15 cellular contexts compared by ENCODE assay signal in the genomic region with DNA sequence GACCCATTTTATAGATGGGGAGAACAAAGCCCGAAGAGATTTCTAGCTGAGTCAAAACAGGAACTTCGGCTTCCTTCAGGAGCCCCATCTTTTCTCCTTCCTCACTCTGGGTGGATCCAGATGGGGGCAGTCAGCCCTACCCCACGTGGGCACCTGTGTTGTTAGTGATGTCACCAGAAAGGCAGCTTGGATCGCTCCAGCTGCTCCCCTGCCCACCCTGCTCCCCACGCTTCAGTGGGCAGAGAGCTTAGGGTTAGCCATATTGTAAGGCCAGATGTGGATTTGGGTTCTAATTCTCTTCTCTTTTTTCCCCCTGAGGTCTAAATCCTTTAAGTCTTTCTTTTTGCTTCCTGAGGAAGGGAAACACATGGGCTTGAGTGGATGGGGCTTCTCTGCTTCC.
DNase-seq lines count a peak whose midpoint lies in the region; ATAC-seq and TF ChIP-seq lines count a peak whose summit lies in the region.
"Had no signal": no experiment of that assay in that cellular context is flagged by ENCODE, and none has a peak within 500 bp of the region (broad histone marks: within the 10 kb centered on the region; RNA-seq: fewer than 3 reads in every experiment).

No MANE protein-coding gene starts in this region.

- no peak overlapping the region for H3K9ac ChIP-seq in BLaER1

- TF ChIP-seq CTCF in coronary artery (IDR thresholded peaks at IDR 0.05) = no peak
- TF ChIP-seq CTCF in GM13977 (IDR thresholded peaks at IDR 0.05; ENCODE audit: extremely low read depth, insufficient read depth, missing control alignments) = no peak

- ATAC-seq in HG02759 (IDR thresholded peaks at IDR 0.05; ENCODE audit: unreplicated experiment) = no peak
- ATAC-seq: A549, K562 had no signal

- peak overlapping the region; percentile 72 for H3K4me2 ChIP-seq in BLaER1
- H3K4me2 ChIP-seq: A549 had no signal

- H3K36me3 ChIP-seq in BLaER1 = no peaks in the 10 kb centered on the region

- H4K20me1 ChIP-seq in BLaER1 = no peaks in the 10 kb centered on the region

- in situ Hi-C loops in GM13977 (cut with MboI; ENCODE audit: low pct_unique_long_range_greater_than_20kb, low sequenced_read_pairs, unreplicated experiment) = no loop called here

- peaks cover 68% of the 10 kb centered on the region for H3K4me1 ChIP-seq in BLaER1
- H3K4me1 ChIP-seq: A549, Caco-2 had no signal

- DNase-seq in NCI-H82 (lab: John Stamatoyannopoulos, UW) = peak; percentile 87
- DNase-seq in kidney tubule cell (ENCODE audit: low spot score) = peak; percentile 47
- DNase-seq in coronary artery (ENCODE audit: low spot score) = no peak
- DNase-seq in GM13977 (ENCODE audit: low spot score) = no peak
- DNase-seq: Caco-2; CD8-positive, alpha-beta memory T cell; DMS79 treated with DMSO at 0.1 percent for 48 hours; EL; GOT3; H9 had no signal

- H3K4me3 ChIP-seq in BLaER1 (no peak overlapping the region), coronary artery (no peak overlapping the region)
- H3K4me3 ChIP-seq: A549, K562 had no signal

- H3K27ac ChIP-seq in BLaER1 (peak overlapping the region; percentile 84), coronary artery (no peak overlapping the region)
- H3K27ac ChIP-seq: A549 had no signal

- peaks cover 36% of the 10 kb centered on the region for H3K27me3 ChIP-seq in BLaER1

- TF ChIP-seq EP300 in Ishikawa (IDR thresholded peaks at IDR 0.05; ENCODE audit: borderline replicate concordance) = no peak

- TF ChIP-seq RAD21 in Ishikawa (IDR thresholded peaks at IDR 0.05; ENCODE audit: low read depth) = no peak

- H3K9me3 ChIP-seq in BLaER1 = no peaks in the 10 kb centered on the region
- H3K9me3 ChIP-seq: A549, Caco-2 had no signal

TF ChIP-seq in Ishikawa, 13 proteins besides CTCF, POLR2A, EP300 and RAD21:
- TF ChIP-seq, protein P1, sequence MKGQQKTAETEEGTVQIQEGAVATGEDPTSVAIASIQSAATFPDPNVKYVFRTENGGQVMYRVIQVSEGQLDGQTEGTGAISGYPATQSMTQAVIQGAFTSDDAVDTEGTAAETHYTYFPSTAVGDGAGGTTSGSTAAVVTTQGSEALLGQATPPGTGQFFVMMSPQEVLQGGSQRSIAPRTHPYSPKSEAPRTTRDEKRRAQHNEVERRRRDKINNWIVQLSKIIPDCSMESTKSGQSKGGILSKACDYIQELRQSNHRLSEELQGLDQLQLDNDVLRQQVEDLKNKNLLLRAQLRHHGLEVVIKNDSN (IDR thresholded peaks at IDR 0.05) = 0 out of 2 replicates have a peak, but pooled peaks have one; percentile 14
- TF ChIP-seq, protein P2, sequence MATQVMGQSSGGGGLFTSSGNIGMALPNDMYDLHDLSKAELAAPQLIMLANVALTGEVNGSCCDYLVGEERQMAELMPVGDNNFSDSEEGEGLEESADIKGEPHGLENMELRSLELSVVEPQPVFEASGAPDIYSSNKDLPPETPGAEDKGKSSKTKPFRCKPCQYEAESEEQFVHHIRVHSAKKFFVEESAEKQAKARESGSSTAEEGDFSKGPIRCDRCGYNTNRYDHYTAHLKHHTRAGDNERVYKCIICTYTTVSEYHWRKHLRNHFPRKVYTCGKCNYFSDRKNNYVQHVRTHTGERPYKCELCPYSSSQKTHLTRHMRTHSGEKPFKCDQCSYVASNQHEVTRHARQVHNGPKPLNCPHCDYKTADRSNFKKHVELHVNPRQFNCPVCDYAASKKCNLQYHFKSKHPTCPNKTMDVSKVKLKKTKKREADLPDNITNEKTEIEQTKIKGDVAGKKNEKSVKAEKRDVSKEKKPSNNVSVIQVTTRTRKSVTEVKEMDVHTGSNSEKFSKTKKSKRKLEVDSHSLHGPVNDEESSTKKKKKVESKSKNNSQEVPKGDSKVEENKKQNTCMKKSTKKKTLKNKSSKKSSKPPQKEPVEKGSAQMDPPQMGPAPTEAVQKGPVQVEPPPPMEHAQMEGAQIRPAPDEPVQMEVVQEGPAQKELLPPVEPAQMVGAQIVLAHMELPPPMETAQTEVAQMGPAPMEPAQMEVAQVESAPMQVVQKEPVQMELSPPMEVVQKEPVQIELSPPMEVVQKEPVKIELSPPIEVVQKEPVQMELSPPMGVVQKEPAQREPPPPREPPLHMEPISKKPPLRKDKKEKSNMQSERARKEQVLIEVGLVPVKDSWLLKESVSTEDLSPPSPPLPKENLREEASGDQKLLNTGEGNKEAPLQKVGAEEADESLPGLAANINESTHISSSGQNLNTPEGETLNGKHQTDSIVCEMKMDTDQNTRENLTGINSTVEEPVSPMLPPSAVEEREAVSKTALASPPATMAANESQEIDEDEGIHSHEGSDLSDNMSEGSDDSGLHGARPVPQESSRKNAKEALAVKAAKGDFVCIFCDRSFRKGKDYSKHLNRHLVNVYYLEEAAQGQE (IDR thresholded peaks at IDR 0.05; ENCODE audit: low read depth) = no peak
- no peak for TF ChIP-seq NFIC (IDR thresholded peaks at IDR 0.05)
- TF ChIP-seq CEBPB (IDR thresholded peaks at IDR 0.05) = no peak
- no peak for TF ChIP-seq ZBTB7A (IDR thresholded peaks at IDR 0.05; ENCODE audit: low read depth)
TF ChIP-seq in Ishikawa: peak in this region for 1.

Comparison
In these comparisons a context has a peak if more than half of its experiments do, and no peak if none do; other contexts are left out.
1. DNase-seq: peak in NCI-H82 (single experiment) and kidney tubule cell (single experiment); none in coronary artery (single experiment) and GM13977 (single experiment).